Comparison of ENCODE assay signal across 1 cellular context in genomic region chr5:41954286-41954685, GRCh38.
TF ChIP-seq lines count a peak whose summit lies in the region.

No MANE protein-coding gene starts in this region.

TF ChIP-seq in GM23338, 12 proteins besides CTCF, POLR2A, EP300 and RAD21 (continued from another document):
- no peak for TF ChIP-seq ZNF114 (CRISPR knock-in tag; IDR thresholded peaks at IDR 0.05)
- no peak for TF ChIP-seq STAT1 (IDR thresholded peaks at IDR 0.05; ENCODE audit: unreplicated experiment)
